In genomic region chr19:605061-605971, GRCh38 we compare ENCODE assay signal across 14 cellular contexts. TPM values are rescaled to one million over a fixed set of nuclear protein-coding genes. Genes with fewer than 3 reads are reported as not detected.
A peak's percentile ranks its signal among the peaks of the same experiment; 100 is the strongest.
DNase-seq lines count a peak whose midpoint lies in the region; ATAC-seq and TF ChIP-seq lines count a peak whose summit lies in the region.
"Not testable (repeated sequence)": the region's sequence is repeated elsewhere in the genome, so short reads cannot be mapped to it uniquely, and the experiment has no call there.
"Had no signal": no experiment of that assay in that cellular context is flagged by ENCODE, and none has a peak within 500 bp of the region (broad histone marks: within the 10 kb centered on the region; RNA-seq: fewer than 3 reads in every experiment).

No MANE protein-coding gene starts in this region.

- H3F3A ChIP-seq in PC-3 (ENCODE audit: low read length, unreplicated experiment), result not testable (repeated sequence)

- H3K27ac Mint-ChIP-seq in Caco-2 (ENCODE audit: unreplicated experiment); endodermal cell; stimulated activated effector memory CD8-positive, alpha-beta T cell treated with anti-CD3 and anti-CD28 coated beads, Interleukin-12 subunit alpha, Interleukin-12 subunit beta, amount 100 ng/mL, for 72 hours: not testable (repeated sequence)

- not testable (repeated sequence) for ATAC-seq in PC-3
- ATAC-seq in stimulated activated effector memory CD8-positive, alpha-beta T cell treated with anti-CD3 and anti-CD28 coated beads, Interleukin-12 subunit alpha, Interleukin-12 subunit beta, amount 100 ng/mL, for 72 hours, result peak; percentile 22

- TF ChIP-seq CTCF in Caco-2 (IDR thresholded peaks at IDR 0.05; ENCODE audit: insufficient read depth in 1 of 2, low read depth in 1 of 2, low read length in 1 of 2, severe bottlenecking in 1 of 2, unreplicated experiment in 1 of 2), result peak in 1 of 2 experiments; percentile 30
- TF ChIP-seq CTCF in HL-60 (IDR thresholded peaks at IDR 0.05; ENCODE audit: insufficient read depth, low read length), result not testable (repeated sequence)
- TF ChIP-seq CTCF in PC-3 (conservative IDR thresholded peaks at IDR 0.05; ENCODE audit: low read depth, low read length), result peak; percentile 48; the same call in 1 of the 2 replicates
- TF ChIP-seq CTCF in endodermal cell (conservative IDR thresholded peaks at IDR 0.05), result peak; percentile 22

- H2AFZ ChIP-seq in PC-3 (ENCODE audit: low read length), result not testable (repeated sequence)

- H3K4me2 ChIP-seq in PC-3 (ENCODE audit: low read length), result not testable (repeated sequence)

- POLR2A ChIA-PET in Caco-2 (lab: Charles Lee); PC-3 (lab: Charles Lee; ENCODE audit: unreplicated experiment): not testable (repeated sequence)

- 89 to 91% methylated on average over 5 to 18 of the region's 34 CpGs for WGBS in endodermal cell (ENCODE audit: insufficient coverage in 1 of 2, insufficient read length in 1 of 2), 2 experiments

- CTCF ChIA-PET in Caco-2 (lab: Charles Lee); PC-3 (lab: Charles Lee): not testable (repeated sequence)

- not testable (repeated sequence) for H3K4me1 ChIP-seq in Caco-2; PC-3 (ENCODE audit: insufficient read depth, low read length); endodermal cell (ENCODE audit: control insufficient read depth, insufficient read depth, low read length)

- intact Hi-C loops in Caco-2 (cut with micrococcal nuclease; ENCODE audit: unreplicated experiment); PC-3 (cut with micrococcal nuclease): not testable (repeated sequence)

- BruUV-seq in Caco-2 (replicated peaks; lab: Mats Ljungman, UMichigan); PC-3 (replicated peaks; lab: Mats Ljungman, UMichigan): not testable (repeated sequence)

- H3K27me3 Mint-ChIP-seq in Caco-2 (ENCODE audit: insufficient read depth, unreplicated experiment); endodermal cell (ENCODE audit: insufficient read depth): not testable (repeated sequence)

- not testable (repeated sequence) for H4K20me1 ChIP-seq in PC-3 (ENCODE audit: low read length)

- not testable (repeated sequence) for H3K9ac ChIP-seq in PC-3 (ENCODE audit: low read length); endodermal cell (ENCODE audit: extremely low read depth, low read length, poor library complexity, severe bottlenecking)

- not testable (repeated sequence) for H3K9me3 Mint-ChIP-seq in Caco-2 (ENCODE audit: unreplicated experiment); stimulated activated effector memory CD8-positive, alpha-beta T cell treated with anti-CD3 and anti-CD28 coated beads, Interleukin-12 subunit alpha, Interleukin-12 subunit beta, amount 100 ng/mL, for 72 hours
- peaks cover 20% of the 10 kb centered on the region for H3K9me3 Mint-ChIP-seq in endodermal cell

- H3K79me2 ChIP-seq in PC-3 (ENCODE audit: low read length), result not testable (repeated sequence)

- H3K4me3 Mint-ChIP-seq in Caco-2 (ENCODE audit: unreplicated experiment); endodermal cell; stimulated activated effector memory CD8-positive, alpha-beta T cell treated with anti-CD3 and anti-CD28 coated beads, Interleukin-12 subunit alpha, Interleukin-12 subunit beta, amount 100 ng/mL, for 72 hours: not testable (repeated sequence)

- not testable (repeated sequence) for H3K36me3 Mint-ChIP-seq in Caco-2 (ENCODE audit: insufficient read depth, unreplicated experiment); endodermal cell (ENCODE audit: low read depth); stimulated activated effector memory CD8-positive, alpha-beta T cell treated with anti-CD3 and anti-CD28 coated beads, Interleukin-12 subunit alpha, Interleukin-12 subunit beta, amount 100 ng/mL, for 72 hours

- not testable (repeated sequence) for H3K9me3 ChIP-seq in Caco-2; PC-3 (ENCODE audit: low read length); endodermal cell (ENCODE audit: control insufficient read depth, low read length)

- 0 out of 2 replicates have a peak overlapping the region, but pooled peaks have one; percentile 50 for H3K27ac ChIP-seq in HL-60 (replicated peaks)
- not testable (repeated sequence) for H3K27ac ChIP-seq in PC-3 (ENCODE audit: low read length); endodermal cell (ENCODE audit: low read depth, low read length)

- H3K4me3 ChIP-seq in Caco-2 (ENCODE audit: low read depth, low read length); PC-3 (ENCODE audit: low read length); endodermal cell (ENCODE audit: low read length): not testable (repeated sequence)
- H3K4me3 ChIP-seq in HL-60 (replicated peaks; ENCODE audit: insufficient read depth, low read length), result peak overlapping the region; percentile 26

- H3K27me3 ChIP-seq in Caco-2 (replicated peaks; ENCODE audit: control insufficient read depth, insufficient read depth, low read length); HL-60 (ENCODE audit: insufficient read depth, poor library complexity, severe bottlenecking); PC-3 (ENCODE audit: low read length); endodermal cell (ENCODE audit: control insufficient read depth, insufficient read depth, low read length, poor library complexity, severe bottlenecking): not testable (repeated sequence)

- DNase-seq in Caco-2 (peak; percentile 43 to 63), HL-60 (ENCODE audit: low read depth in 1 of 2, low spot score in 1 of 2) (peak in 1 of 2 experiments; percentile 74), NCI-H1930 (lab: John Stamatoyannopoulos, UW) (peak; percentile 66 to 84)
- DNase-seq in PC-3, endodermal cell: not testable (repeated sequence)
- peak; percentile 73 for DNase-seq in activated CD4-positive, alpha-beta T cell treated with anti-CD3 and anti-CD28 coated beads for 48 hours
- peak; percentile 67 to 71 for DNase-seq in activated T-cell treated with anti-CD3 and anti-CD28 coated beads, Interleukin-2, amount 50 U/mL, for 48 hours
- DNase-seq in stimulated activated effector memory CD8-positive, alpha-beta T cell treated with anti-CD3 and anti-CD28 coated beads, Interleukin-12 subunit alpha, Interleukin-12 subunit beta, amount 100 ng/mL, for 72 hours (ENCODE audit: low spot score in 2 of 2), result peak in 1 of 2 donors; percentile 74

- not testable (repeated sequence) for H3K36me3 ChIP-seq in Caco-2 (ENCODE audit: control insufficient read depth, insufficient read depth, low read length); PC-3 (ENCODE audit: low read depth, low read length); endodermal cell (ENCODE audit: control insufficient read depth, insufficient read depth, low read length)

- not testable (repeated sequence) for H3K4me1 Mint-ChIP-seq in Caco-2 (ENCODE audit: low read depth, unreplicated experiment); endodermal cell; stimulated activated effector memory CD8-positive, alpha-beta T cell treated with anti-CD3 and anti-CD28 coated beads, Interleukin-12 subunit alpha, Interleukin-12 subunit beta, amount 100 ng/mL, for 72 hours

- H3K9me2 ChIP-seq in PC-3 (replicated peaks; ENCODE audit: low read length), result not testable (repeated sequence)

RNA-seq across cellular contexts. Expression of gene HCN2, which starts 15.6 kb away (rescaled TPM):
- total RNA-seq in Caco-2 (2022), result 2.7 and 3.9 TPM in 2 replicates
- 0.04 and 0.46 TPM in 2 replicates for total RNA-seq in PC-3 (2014; rRNA removed)
- total RNA-seq in endodermal cell, result under 1 TPM; 0.15 to 0.75 TPM
- polyA plus RNA-seq in endodermal cell (2013, experiment 1 of 2), result 1.2 TPM
- 0.79 TPM for polyA plus RNA-seq in endodermal cell (2013, experiment 2 of 2)

RNA-seq across cellular contexts. Expression of gene POLRMT, which starts 28.0 kb away (rescaled TPM):
- 93.3 and 95.8 TPM in 2 replicates for total RNA-seq in Caco-2 (2022)
- total RNA-seq in PC-3 (2014; rRNA removed), result 60.5 and 80.6 TPM in 2 replicates
- 10 to 100 TPM; 76.6 to 86.4 TPM for total RNA-seq in endodermal cell
- 58.5 TPM for polyA plus RNA-seq in endodermal cell (2013, experiment 1 of 2)
- 53.7 TPM for polyA plus RNA-seq in endodermal cell (2013, experiment 2 of 2)

RNA-seq across cellular contexts. Expression of gene BSG, which starts 32.9 kb away (rescaled TPM):
- 618 and 656 TPM in 2 replicates for total RNA-seq in Caco-2 (2022)
- total RNA-seq in PC-3 (2014; rRNA removed), result 458 and 514 TPM in 2 replicates
- total RNA-seq in endodermal cell, result 100 to 1,000 TPM; 808 to 833 TPM
- polyA plus RNA-seq in endodermal cell (2013, experiment 1 of 2), result 629 TPM
- 588 TPM for polyA plus RNA-seq in endodermal cell (2013, experiment 2 of 2)

RNA-seq across cellular contexts. Expression of gene FGF22, which starts 34.4 kb away (rescaled TPM):
- total RNA-seq in Caco-2 (2022) (0.68 TPM in 1 of 2 replicates, not detected in the other), PC-3 (2014; rRNA removed) (0.81 and 1.3 TPM in 2 replicates), endodermal cell (under 1 TPM; 0.81 to 0.82 TPM)
- polyA plus RNA-seq in endodermal cell (2013, experiment 1 of 2), result 0.21 TPM
- not detected for polyA plus RNA-seq in endodermal cell (2013, experiment 2 of 2)
- total RNA-seq: H7; IMR-90; MCF 10A; natural killer cell treated with Interleukin-12 subunit alpha and Interleukin-12 subunit beta and Interleukin-15 and Interleukin-18, amount 100 ng/mL, for 72 hours; SJCRH30; transverse colon had no signal

RNA-seq across cellular contexts. Expression of gene RNF126, which starts 57.7 kb away (rescaled TPM):
- total RNA-seq in Caco-2 (2022) (74.6 and 77.9 TPM in 2 replicates), PC-3 (2014; rRNA removed) (86.4 and 89.2 TPM in 2 replicates), endodermal cell (10 to 100 TPM; 49.1 to 66.4 TPM)
- 59.6 TPM for polyA plus RNA-seq in endodermal cell (2013, experiment 1 of 2)
- 56.3 TPM for polyA plus RNA-seq in endodermal cell (2013, experiment 2 of 2)
